8 cellular contexts compared by ENCODE assay signal in the genomic region with DNA sequence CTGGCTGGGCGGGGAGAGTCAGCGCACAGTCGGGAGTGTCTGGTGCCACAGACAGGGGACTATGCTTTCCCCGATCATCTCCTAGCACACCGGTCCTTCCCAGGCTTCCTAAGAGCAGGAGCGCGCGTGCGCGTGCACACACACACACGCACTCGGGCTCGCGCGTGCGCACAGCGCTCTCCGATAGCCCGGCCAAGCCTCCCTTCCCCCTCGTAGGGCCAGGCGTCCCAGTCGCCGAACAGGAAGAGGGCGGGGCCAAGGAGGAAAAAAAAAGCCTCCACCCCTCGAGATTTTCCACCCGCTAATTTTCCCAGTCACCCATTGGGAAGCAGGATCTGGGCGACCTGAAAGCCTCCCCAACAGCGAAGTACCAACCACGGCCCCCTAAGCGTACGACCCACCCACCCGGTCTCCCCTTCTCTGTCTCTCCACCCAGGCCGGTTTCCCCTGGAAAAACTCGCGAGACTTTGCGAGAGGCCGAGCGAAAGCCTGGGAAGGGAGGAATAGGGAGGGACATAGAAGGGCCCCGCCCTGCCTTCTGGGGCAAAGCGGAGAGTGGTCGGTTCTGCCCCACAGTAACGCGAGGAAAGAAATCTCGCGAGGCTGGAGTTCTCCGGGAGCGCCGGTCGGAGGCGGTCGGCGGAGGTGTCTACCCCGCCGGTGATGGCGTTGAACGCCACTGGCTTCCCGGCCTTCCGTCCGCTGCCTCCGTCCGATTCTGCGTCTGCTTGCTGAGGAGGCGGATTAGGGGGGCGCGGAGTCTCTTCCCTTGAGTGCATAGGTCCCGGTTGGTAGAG. TPM values are rescaled to one million over a fixed set of nuclear protein-coding genes. Genes with fewer than 3 reads are reported as not detected.
DNase-seq lines count a peak whose midpoint lies in the region; ATAC-seq and TF ChIP-seq lines count a peak whose summit lies in the region.

FGFR1OP2 (plus strand) TSS at position 608 of the 797 bp plus-strand sequence. CDS start 15,689 bp downstream, outside the sequence.
INTS13 (minus strand) TSS at position 119 of the 797 bp plus-strand sequence. CDS start 1,178 bp downstream, outside the sequence.

- POLR2A ChIA-PET in GM10248 (lab: Yijun Ruan, JAX): no interaction called here

- no peaks in the 10 kb centered on the region for H3K9me3 Mint-ChIP-seq in activated naive CD8-positive, alpha-beta T cell (ENCODE audit: low read depth)

- peak within 1 kb of the TSS; percentile 91 for H3K27ac Mint-ChIP-seq in activated naive CD8-positive, alpha-beta T cell

- H3K4me2 ChIP-seq in osteoblast (ENCODE audit: insufficient read depth, low read length): peak within 1 kb of the TSS; percentile 97

- H3K27ac ChIP-seq in osteoblast (ENCODE audit: low read depth, low read length) (peak within 1 kb of the TSS; percentile 94), thoracic aorta (peak within 1 kb of the TSS; percentile 95 to 96)

- H3K36me3 ChIP-seq in osteoblast (ENCODE audit: insufficient read depth, low read length) (peaks cover 4% of the 10 kb centered on the region), thoracic aorta (no peaks in the 10 kb centered on the region)

- TF ChIP-seq CTCF in GM10248 (IDR thresholded peaks at IDR 0.05; ENCODE audit: control extremely low read depth, extremely low read depth, low read depth, missing control alignments): no peak
- TF ChIP-seq CTCF in osteoblast (IDR thresholded peaks at IDR 0.05; ENCODE audit: extremely low read depth, low read depth, low read length): no peak
- TF ChIP-seq CTCF in thoracic aorta (IDR thresholded peaks at IDR 0.05): no peak

- peaks cover 62% of the 10 kb centered on the region for H3K4me1 Mint-ChIP-seq in activated naive CD8-positive, alpha-beta T cell (ENCODE audit: low read depth)

- DNase-seq in GM10248 (ENCODE audit: extremely low spot score) (peak; percentile 95), NCI-H1105 (lab: John Stamatoyannopoulos, UW) (peak; percentile 99), SKM-1 treated with dmso at 0.1 percent for 144 hours (lab: John Stamatoyannopoulos, UW; ENCODE audit: unreplicated experiment) (peak; percentile 84), glomerular visceral epithelial cell (ENCODE audit: extremely low spot score) (peak; percentile 98), osteoblast (ENCODE audit: insufficient read length, low spot score, missing footprints) (peak; percentile 93), thoracic aorta (ENCODE audit: low spot score) (peak; percentile 98)

- ATAC-seq in HG02623 (IDR thresholded peaks at IDR 0.05; ENCODE audit: unreplicated experiment) (peak; percentile 71), thoracic aorta (ENCODE audit: insufficient number of reproducible peaks, low FRiP score, low read depth) (peak; percentile 96)

- peak within 1 kb of the TSS; percentile 92 for H3K4me3 ChIP-seq in osteoblast (ENCODE audit: insufficient read depth, low read length)
- peak within 1 kb of the TSS; percentile 77 for H3K4me3 ChIP-seq in thoracic aorta

- H3K27me3 Mint-ChIP-seq in activated naive CD8-positive, alpha-beta T cell: no peaks in the 10 kb centered on the region

- H2AFZ ChIP-seq in osteoblast (ENCODE audit: low read length): peak within 1 kb of the TSS; percentile 95

- H3K27me3 ChIP-seq in osteoblast (ENCODE audit: insufficient read depth, low read length): no peaks in the 10 kb centered on the region
- no peaks in the 10 kb centered on the region for H3K27me3 ChIP-seq in thoracic aorta (replicated peaks; ENCODE audit: insufficient read depth)

- CTCF ChIA-PET in GM10248 (lab: Yijun Ruan, JAX): interaction anchor here (1.2 kb wide), 1 partner anchor 34 kb away, joined by 3 read pairs; no protein-coding TSS in a partner anchor

- peak within 1 kb of the TSS; percentile 97 for H3K4me3 Mint-ChIP-seq in activated naive CD8-positive, alpha-beta T cell

- H3K36me3 Mint-ChIP-seq in activated naive CD8-positive, alpha-beta T cell: peaks cover under 1% of the 10 kb centered on the region

- peaks cover 25% of the 10 kb centered on the region for H4K20me1 ChIP-seq in osteoblast (ENCODE audit: insufficient read depth, low read length)

- H3K9me3 ChIP-seq in osteoblast (ENCODE audit: low read depth, low read length): no peaks in the 10 kb centered on the region
- no peaks in the 10 kb centered on the region for H3K9me3 ChIP-seq in thoracic aorta

- H3K4me1 ChIP-seq in osteoblast (ENCODE audit: insufficient read depth, low read length) (peaks cover 37% of the 10 kb centered on the region), thoracic aorta (ENCODE audit: control insufficient read depth in 1 of 2, low read depth in 2 of 2) (peaks cover 41 to 57% of the 10 kb centered on the region in 2 donors)

- peaks cover 94% of the 10 kb centered on the region for H3K79me2 ChIP-seq in osteoblast (ENCODE audit: insufficient read depth, low read length)

RNA-seq across cellular contexts. Expression of gene FGFR1OP2, which starts in this region (rescaled TPM):
- total RNA-seq in osteoblast: 47.8 and 48.0 TPM in 2 replicates
- total RNA-seq in thoracic aorta: 100 to 1,000 TPM in 1 of 2 donors, 10 to 100 TPM in 1; 79.6 to 123 TPM

RNA-seq across cellular contexts. Expression of gene INTS13, which starts in this region (rescaled TPM):
- 25.9 and 26.1 TPM in 2 replicates for total RNA-seq in osteoblast
- 10 to 100 TPM in 1 of 2 donors, 1 to 10 TPM in 1; 5.7 to 15.0 TPM for total RNA-seq in thoracic aorta

Comparison
In these comparisons a context has a peak if more than half of its experiments do, and no peak if none do; other contexts are left out.
1. Peak in every context shown above with its lines: DNase-seq, ATAC-seq, H3K4me3 ChIP-seq and H3K27ac ChIP-seq.